27 cellular contexts compared by ENCODE assay signal in genomic region chr16:86337138-86337537, GRCh38.
"Had no signal": no experiment of that assay in that cellular context is flagged by ENCODE, and none has a peak within 500 bp of the region (broad histone marks: within the 10 kb centered on the region; RNA-seq: fewer than 3 reads in every experiment).

No MANE protein-coding gene starts in this region.

- H3K27ac ChIP-seq: brain microvascular endothelial cell, cardiac muscle cell, SK-N-MC had no signal

- H3K9me3 Mint-ChIP-seq: activated CD4-positive, alpha-beta T cell treated with anti-CD3 and anti-CD28 coated beads, Interleukin-2, amount 10 ng/mL, durations not matched to agents 7 days and 5 days; activated naive CD8-positive, alpha-beta T cell treated with anti-CD3 and anti-CD28 coated beads for 36 hours; activated T-cell treated with anti-CD3 and anti-CD28 coated beads, Interleukin-2, amount 50 U/mL, for 4 hours; activated T-helper 17 cell treated with anti-CD3 and anti-CD28 coated beads, Interleukin-2, amount 50 U/mL, for 72 hours; T-cell had no signal

- DNase-seq: activated CD4-positive, alpha-beta memory T cell treated with anti-CD3 and anti-CD28 coated beads for 36 hours; activated CD4-positive, alpha-beta T cell treated with anti-CD3 and anti-CD28 coated beads, Interleukin-2, amount 10 ng/mL, durations not matched to agents 7 days and 5 days; activated CD4-positive, CD25-positive, alpha-beta regulatory T cell; activated CD8-positive, alpha-beta memory T cell treated with anti-CD3 and anti-CD28 coated beads for 24 hours; activated gamma-delta T cell treated with Interleukin-2 at 50 U/mL for 16 hours; activated naive CD4-positive, alpha-beta T cell treated with anti-CD3 and anti-CD28 coated beads, Interleukin-2, amount 10 ng/mL, durations not matched to agents 7 days and 5 days; activated naive CD8-positive, alpha-beta T cell treated with anti-CD3 and anti-CD28 coated beads for 36 hours; activated T-cell treated with anti-CD3 and anti-CD28 coated beads, Interleukin-2, amount 50 U/mL, for 4 hours; brain microvascular endothelial cell; Kasumi-1; NCI-H1105 treated with DMSO at 0.1 percent for 48 hours; NCI-H1436 treated with DMSO at 0.1 percent for 48 hours; NCI-H187; NCI-H2081; NCI-H510A treated with DMSO at 0.1 percent for 48 hours; NCI-H69; NK-92 treated with Interleukin-12 subunit alpha and Interleukin-12 subunit beta, amount 100 ng/mL, for 24 hours; OCI-M1; RPMI8226; T-cell; T-helper 2 cell; T1000 had no signal

- H3K4me3 Mint-ChIP-seq: activated CD4-positive, alpha-beta memory T cell treated with anti-CD3 and anti-CD28 coated beads for 36 hours; activated CD4-positive, alpha-beta T cell treated with anti-CD3 and anti-CD28 coated beads, Interleukin-2, amount 10 ng/mL, durations not matched to agents 7 days and 5 days; activated naive CD4-positive, alpha-beta T cell treated with anti-CD3 and anti-CD28 coated beads, Interleukin-2, amount 10 ng/mL, durations not matched to agents 7 days and 5 days; activated naive CD8-positive, alpha-beta T cell treated with anti-CD3 and anti-CD28 coated beads for 36 hours; activated T-cell treated with anti-CD3 and anti-CD28 coated beads, Interleukin-2, amount 50 U/mL, for 4 hours; activated T-helper 17 cell treated with anti-CD3 and anti-CD28 coated beads, Interleukin-2, amount 50 U/mL, for 72 hours; T-cell had no signal

- H3K27ac Mint-ChIP-seq: activated CD4-positive, alpha-beta memory T cell treated with anti-CD3 and anti-CD28 coated beads for 36 hours; activated CD4-positive, alpha-beta T cell treated with anti-CD3 and anti-CD28 coated beads, Interleukin-2, amount 10 ng/mL, durations not matched to agents 7 days and 5 days; activated naive CD4-positive, alpha-beta T cell treated with anti-CD3 and anti-CD28 coated beads, Interleukin-2, amount 10 ng/mL, durations not matched to agents 7 days and 5 days; activated naive CD8-positive, alpha-beta T cell treated with anti-CD3 and anti-CD28 coated beads for 36 hours; activated T-helper 17 cell treated with anti-CD3 and anti-CD28 coated beads, Interleukin-2, amount 50 U/mL, for 72 hours; T-cell had no signal

- H3K36me3 ChIP-seq: brain microvascular endothelial cell, cardiac muscle cell had no signal

- ATAC-seq: activated T-cell treated with anti-CD3 and anti-CD28 coated beads, Interleukin-2, amount 50 U/mL, for 4 hours; activated T-helper 17 cell treated with anti-CD3 and anti-CD28 coated beads, Interleukin-2, amount 50 U/mL, for 72 hours; Panc1; Right ventricle myocardium inferior; T-cell had no signal

- H3K4me3 ChIP-seq: cardiac muscle cell, SK-N-MC had no signal

- H3K4me1 Mint-ChIP-seq: activated CD4-positive, alpha-beta T cell treated with anti-CD3 and anti-CD28 coated beads, Interleukin-2, amount 10 ng/mL, durations not matched to agents 7 days and 5 days; activated naive CD4-positive, alpha-beta T cell treated with anti-CD3 and anti-CD28 coated beads, Interleukin-2, amount 10 ng/mL, durations not matched to agents 7 days and 5 days; activated T-helper 17 cell treated with anti-CD3 and anti-CD28 coated beads, Interleukin-2, amount 50 U/mL, for 72 hours; T-cell had no signal

- H3K36me3 Mint-ChIP-seq: activated CD4-positive, alpha-beta memory T cell treated with anti-CD3 and anti-CD28 coated beads for 36 hours; activated naive CD4-positive, alpha-beta T cell treated with anti-CD3 and anti-CD28 coated beads, Interleukin-2, amount 10 ng/mL, durations not matched to agents 7 days and 5 days; activated naive CD8-positive, alpha-beta T cell treated with anti-CD3 and anti-CD28 coated beads for 36 hours; T-cell had no signal
